In genomic region chr2:158968396-158969161, GRCh38 we compare ENCODE assay signal across 8 cellular contexts. TPM values are rescaled to one million over a fixed set of nuclear protein-coding genes. Genes with fewer than 3 reads are reported as not detected.
DNase-seq lines count a peak whose midpoint lies in the region; ATAC-seq and TF ChIP-seq lines count a peak whose summit lies in the region.

Gene TANC1, plus strand, starts transcription at chr2:158968640. Its CDS starts 97,271 bp downstream, at chr2:159065911.

- peaks cover 38% of the 10 kb centered on the region for H3K36me3 Mint-ChIP-seq in Calu3 (ENCODE audit: insufficient read depth, unreplicated experiment)
- H3K36me3 Mint-ChIP-seq in activated T-cell treated with anti-CD3 and anti-CD28 coated beads, Interleukin-2, amount 50 U/mL, for 24 hours (ENCODE audit: low read depth) = no peaks in the 10 kb centered on the region
- H3K36me3 Mint-ChIP-seq in stimulated activated naive B cell treated with anti-CD40 and anti-IgM and Interleukin-4, amounts not matched to agents 10 μg/mL and 1 μg/mL and 100 μg/mL, for 72 hours = no peaks in the 10 kb centered on the region

- no peaks in the 10 kb centered on the region for H3K9me3 ChIP-seq in esophagus (ENCODE audit: control insufficient read depth in 2 of 2, insufficient read depth in 1 of 2, low read depth in 1 of 2, low read length in 1 of 2)

- peak; percentile 97 for ATAC-seq in GM21367 (IDR thresholded peaks at IDR 0.05; ENCODE audit: unreplicated experiment)
- ATAC-seq in stimulated activated naive B cell treated with anti-CD40 and anti-IgM and Interleukin-4, amounts not matched to agents 10 μg/mL and 1 μg/mL and 100 μg/mL, for 72 hours (replicated peaks) = peak; percentile 93

- intact Hi-C loops in Calu3 (cut with micrococcal nuclease; ENCODE audit: unreplicated experiment) = no loop called here

- H3K27ac ChIP-seq in esophagus (ENCODE audit: low read depth in 2 of 2, low read length in 1 of 2) = peak within 1 kb of the TSS; percentile 90 to 94

- H3K27me3 Mint-ChIP-seq in Calu3 (ENCODE audit: unreplicated experiment) = no peaks in the 10 kb centered on the region
- H3K27me3 Mint-ChIP-seq in activated T-cell treated with anti-CD3 and anti-CD28 coated beads, Interleukin-2, amount 50 U/mL, for 24 hours = peaks cover 68% of the 10 kb centered on the region
- peaks cover 44 to 67% of the 10 kb centered on the region in 2 donors for H3K27me3 Mint-ChIP-seq in stimulated activated naive B cell treated with anti-CD40 and anti-IgM and Interleukin-4, amounts not matched to agents 10 μg/mL and 1 μg/mL and 100 μg/mL, for 72 hours

- H3K4me1 ChIP-seq in esophagus (ENCODE audit: control insufficient read depth in 2 of 2, insufficient read depth in 2 of 2, low read length in 1 of 2) = peaks cover 0 to 2% of the 10 kb centered on the region in 2 donors

- no peaks in the 10 kb centered on the region for H3K9me3 Mint-ChIP-seq in Calu3 (ENCODE audit: low read depth, unreplicated experiment)
- no peaks in the 10 kb centered on the region for H3K9me3 Mint-ChIP-seq in activated T-cell treated with anti-CD3 and anti-CD28 coated beads, Interleukin-2, amount 50 U/mL, for 24 hours
- H3K9me3 Mint-ChIP-seq in stimulated activated naive B cell treated with anti-CD40 and anti-IgM and Interleukin-4, amounts not matched to agents 10 μg/mL and 1 μg/mL and 100 μg/mL, for 72 hours = no peaks in the 10 kb centered on the region

- no peak for TF ChIP-seq CTCF in Calu3 (IDR thresholded peaks at IDR 0.05; ENCODE audit: unreplicated experiment)

- CTCF ChIA-PET in Calu3 (lab: Charles Lee) = interaction anchor here (0.6 to 1.0 kb wide), 2 partner anchors 15 to 179 kb away, joined by 3 to 4 read pairs; no protein-coding TSS in a partner anchor

- peak; percentile 95 for DNase-seq in Calu3
- DNase-seq in HS-27A (ENCODE audit: low read depth) = peak; percentile 38
- peak; percentile 81 for DNase-seq in NOMO-1 treated with DMSO at 0.1 percent for 48 hours (lab: John Stamatoyannopoulos, UW; ENCODE audit: unreplicated experiment)
- peak; percentile 74 for DNase-seq in activated T-cell treated with anti-CD3 and anti-CD28 coated beads, Interleukin-2, amount 50 U/mL, for 24 hours
- peak; percentile 95 for DNase-seq in mucosa of gallbladder (ENCODE audit: low spot score)
- peak; percentile 64 for DNase-seq in stimulated activated naive B cell treated with anti-CD40 and anti-IgM and Interleukin-4, amounts not matched to agents 10 μg/mL and 1 μg/mL and 100 μg/mL, for 72 hours

- H3K27me3 ChIP-seq in esophagus (ENCODE audit: control insufficient read depth in 1 of 2, insufficient read depth in 2 of 2, low read length in 2 of 2) = no peaks in the 10 kb centered on the region

- no TSS peak for BruUV-seq in Calu3 (replicated peaks; lab: Mats Ljungman, UMichigan)

- peak within 1 kb of the TSS; percentile 79 to 91 for H3K4me3 ChIP-seq in esophagus (ENCODE audit: low read depth in 1 of 2, low read length in 2 of 2)

- H3K27ac Mint-ChIP-seq in Calu3 (ENCODE audit: unreplicated experiment) = peak within 1 kb of the TSS; percentile 88
- H3K27ac Mint-ChIP-seq in activated T-cell treated with anti-CD3 and anti-CD28 coated beads, Interleukin-2, amount 50 U/mL, for 24 hours = peak within 1 kb of the TSS; percentile 18
- H3K27ac Mint-ChIP-seq in stimulated activated naive B cell treated with anti-CD40 and anti-IgM and Interleukin-4, amounts not matched to agents 10 μg/mL and 1 μg/mL and 100 μg/mL, for 72 hours = peak within 1 kb of the TSS; percentile 42

- WGBS in esophagus, 2 donors = 0 to 1% methylated on average over 65 to 92 of the region's 92 CpGs

- H3K4me1 Mint-ChIP-seq in Calu3 (ENCODE audit: low read depth, unreplicated experiment) = peaks cover 36% of the 10 kb centered on the region
- H3K4me1 Mint-ChIP-seq in activated T-cell treated with anti-CD3 and anti-CD28 coated beads, Interleukin-2, amount 50 U/mL, for 24 hours (ENCODE audit: low read depth) = peaks cover 16% of the 10 kb centered on the region
- H3K4me1 Mint-ChIP-seq in stimulated activated naive B cell treated with anti-CD40 and anti-IgM and Interleukin-4, amounts not matched to agents 10 μg/mL and 1 μg/mL and 100 μg/mL, for 72 hours = peaks cover 11 to 23% of the 10 kb centered on the region in 2 donors

- H3K36me3 ChIP-seq in esophagus (ENCODE audit: control insufficient read depth in 2 of 2, insufficient read depth in 2 of 2, low read length in 1 of 2) = no peaks in the 10 kb centered on the region

- peak within 1 kb of the TSS; percentile 99 for H3K4me3 Mint-ChIP-seq in Calu3 (ENCODE audit: low read depth, unreplicated experiment)
- peak within 1 kb of the TSS; percentile 77 for H3K4me3 Mint-ChIP-seq in activated T-cell treated with anti-CD3 and anti-CD28 coated beads, Interleukin-2, amount 50 U/mL, for 24 hours
- peak within 1 kb of the TSS; percentile 83 for H3K4me3 Mint-ChIP-seq in stimulated activated naive B cell treated with anti-CD40 and anti-IgM and Interleukin-4, amounts not matched to agents 10 μg/mL and 1 μg/mL and 100 μg/mL, for 72 hours

RNA-seq across cellular contexts. Expression of gene TANC1, which starts in this region (rescaled TPM):
- total RNA-seq in Calu3 (2022) (41.2 and 43.3 TPM in 2 replicates), mucosa of gallbladder (40.1 TPM)
- polyA plus RNA-seq in esophagus = 10 to 100 TPM; 18.1 to 21.4 TPM

Comparison
In these comparisons a context has a peak if more than half of its experiments do, and no peak if none do; other contexts are left out.
1. Peak in every context shown above with its lines: DNase-seq, ATAC-seq, H3K4me3 ChIP-seq and H3K27ac ChIP-seq.
2. DNase-seq: peak in every context shown above with its lines; median percentile 95 in Calu3; 95 in mucosa of gallbladder; 81 in NOMO-1 treated with DMSO at 0.1 percent for 48 hours; 74 in activated T-cell treated with anti-CD3 and anti-CD28 coated beads, Interleukin-2, amount 50 U/mL, for 24 hours; 64 in stimulated activated naive B cell treated with anti-CD40 and anti-IgM and Interleukin-4, amounts not matched to agents 10 μg/mL and 1 μg/mL and 100 μg/mL, for 72 hours; 38 in HS-27A.
3. H3K27ac Mint-ChIP-seq: peak in every context shown above with its lines; median percentile 88 in Calu3; 42 in stimulated activated naive B cell treated with anti-CD40 and anti-IgM and Interleukin-4, amounts not matched to agents 10 μg/mL and 1 μg/mL and 100 μg/mL, for 72 hours; 18 in activated T-cell treated with anti-CD3 and anti-CD28 coated beads, Interleukin-2, amount 50 U/mL, for 24 hours.